Comparison of ENCODE assay signal across 15 cellular contexts in the genomic region with DNA sequence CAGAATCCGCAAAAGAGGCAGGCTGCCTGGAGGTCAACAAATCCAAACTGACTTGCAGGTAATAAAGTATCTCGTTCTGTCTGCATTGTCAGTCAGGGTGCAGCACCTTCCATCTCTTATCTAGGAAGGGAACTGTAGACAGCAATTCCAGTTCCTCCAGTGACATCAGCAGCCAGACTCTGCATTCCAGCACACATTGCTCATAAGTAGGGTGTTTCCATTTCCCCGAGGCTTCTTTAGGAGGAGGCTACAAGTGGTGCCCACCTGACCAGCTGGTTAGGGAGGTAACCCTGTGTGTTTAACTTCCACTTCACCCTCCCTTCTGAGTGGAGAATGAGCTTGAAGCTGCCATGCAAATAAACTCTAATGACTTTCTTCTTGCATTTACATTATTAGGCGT. TPM values are rescaled to one million over a fixed set of nuclear protein-coding genes. Genes with fewer than 3 reads are reported as not detected.
DNase-seq lines count a peak whose midpoint lies in the region; ATAC-seq and TF ChIP-seq lines count a peak whose summit lies in the region.
"Had no signal": no experiment of that assay in that cellular context is flagged by ENCODE, and none has a peak within 500 bp of the region (broad histone marks: within the 10 kb centered on the region; RNA-seq: fewer than 3 reads in every experiment).

No MANE protein-coding gene starts in this region.

- ATAC-seq in GM18502 (IDR thresholded peaks at IDR 0.05; ENCODE audit: poor library complexity, unreplicated experiment) (no peak), HG03520 (IDR thresholded peaks at IDR 0.05; ENCODE audit: unreplicated experiment) (no peak)
- ATAC-seq: activated naive CD8-positive, alpha-beta T cell treated with anti-CD3 and anti-CD28 coated beads, Interleukin-2, amount 50 U/mL, for 24 hours had no signal

- H3K79me2 ChIP-seq in osteoblast (ENCODE audit: insufficient read depth, low read length): no peaks in the 10 kb centered on the region

- no peaks in the 10 kb centered on the region for H4K20me1 ChIP-seq in osteoblast (ENCODE audit: insufficient read depth, low read length)

- no peak overlapping the region for H3K4me3 Mint-ChIP-seq in Caco-2 (ENCODE audit: unreplicated experiment)
- H3K4me3 Mint-ChIP-seq: activated CD4-positive, alpha-beta memory T cell treated with anti-CD3 and anti-CD28 coated beads for 36 hours; activated naive CD8-positive, alpha-beta T cell treated with anti-CD3 and anti-CD28 coated beads, Interleukin-2, amount 50 U/mL, for 24 hours; B cell; HFFc6; neural crest cell had no signal

- H3K9me3 ChIP-seq in Caco-2 (no peaks in the 10 kb centered on the region), osteoblast (ENCODE audit: low read depth, low read length) (no peaks in the 10 kb centered on the region), HAP-1 (no peaks in the 10 kb centered on the region)

- peaks cover 23% of the 10 kb centered on the region for H3K4me1 ChIP-seq in Caco-2
- no peaks in the 10 kb centered on the region for H3K4me1 ChIP-seq in osteoblast (ENCODE audit: insufficient read depth, low read length)
- H3K4me1 ChIP-seq in HAP-1: no peaks in the 10 kb centered on the region

- no peak overlapping the region for H3K4me2 ChIP-seq in osteoblast (ENCODE audit: insufficient read depth, low read length)

- no peak overlapping the region for H3K27ac ChIP-seq in osteoblast (ENCODE audit: low read depth, low read length)

- CTCF ChIA-PET in Caco-2 (lab: Charles Lee): no interaction called here

- H3K27ac Mint-ChIP-seq in Caco-2 (ENCODE audit: unreplicated experiment): no peak overlapping the region
- H3K27ac Mint-ChIP-seq: activated CD4-positive, alpha-beta memory T cell treated with anti-CD3 and anti-CD28 coated beads for 36 hours; activated naive CD8-positive, alpha-beta T cell treated with anti-CD3 and anti-CD28 coated beads, Interleukin-2, amount 50 U/mL, for 24 hours; B cell; HFFc6 had no signal

- H3K27me3 Mint-ChIP-seq in Caco-2 (ENCODE audit: insufficient read depth, unreplicated experiment): peaks cover 13% of the 10 kb centered on the region
- H3K27me3 Mint-ChIP-seq: activated CD4-positive, alpha-beta memory T cell treated with anti-CD3 and anti-CD28 coated beads for 36 hours; B cell had no signal

- peaks cover 8% of the 10 kb centered on the region for H3K4me1 Mint-ChIP-seq in Caco-2 (ENCODE audit: low read depth, unreplicated experiment)
- H3K4me1 Mint-ChIP-seq: activated naive CD8-positive, alpha-beta T cell treated with anti-CD3 and anti-CD28 coated beads, Interleukin-2, amount 50 U/mL, for 24 hours; B cell; neural crest cell had no signal

- TF ChIP-seq CTCF in Caco-2 (IDR thresholded peaks at IDR 0.05; ENCODE audit: insufficient read depth in 1 of 2, low read depth in 1 of 2, low read length in 1 of 2, severe bottlenecking in 1 of 2, unreplicated experiment in 1 of 2) (no peak), fibroblast of villous mesenchyme (IDR thresholded peaks at IDR 0.05; ENCODE audit: insufficient read depth, low read depth, low read length) (no peak), osteoblast (IDR thresholded peaks at IDR 0.05; ENCODE audit: extremely low read depth, low read depth, low read length) (no peak), GM13977 (IDR thresholded peaks at IDR 0.05; ENCODE audit: extremely low read depth, insufficient read depth, missing control alignments) (no peak)

- H2AFZ ChIP-seq in osteoblast (ENCODE audit: low read length): no peak overlapping the region

- H3K4me3 ChIP-seq in Caco-2 (ENCODE audit: low read depth, low read length) (no peak overlapping the region), fibroblast of villous mesenchyme (ENCODE audit: low read depth, low read length) (no peak overlapping the region), osteoblast (ENCODE audit: insufficient read depth, low read length) (no peak overlapping the region), HAP-1 (no peak overlapping the region)

- in situ Hi-C loops in GM13977 (cut with MboI; ENCODE audit: low pct_unique_long_range_greater_than_20kb, low sequenced_read_pairs, unreplicated experiment) (no loop called here), HAP-1 (cut with MboI; ENCODE audit: low sequenced_read_pairs) (no loop called here)

- DNase-seq in Caco-2 (peak; percentile 59 to 76), LoVo (ENCODE audit: low spot score) (peak; percentile 21), fibroblast of villous mesenchyme (ENCODE audit: low read depth) (peak; percentile 17), osteoblast (ENCODE audit: insufficient read length, low spot score, missing footprints) (peak; percentile 71), GM13977 (ENCODE audit: low spot score) (no peak), HAP-1 (ENCODE audit: low spot score in 2 of 2) (no peak)
- DNase-seq: activated CD4-positive, alpha-beta memory T cell treated with anti-CD3 and anti-CD28 coated beads for 36 hours; activated naive CD8-positive, alpha-beta T cell treated with anti-CD3 and anti-CD28 coated beads, Interleukin-2, amount 50 U/mL, for 24 hours; HFFc6; NCI-H1092 had no signal

- H3K27me3 ChIP-seq in Caco-2 (replicated peaks; ENCODE audit: control insufficient read depth, insufficient read depth, low read length) (no peaks in the 10 kb centered on the region), osteoblast (ENCODE audit: insufficient read depth, low read length) (no peaks in the 10 kb centered on the region), HAP-1 (ENCODE audit: low read depth) (no peaks in the 10 kb centered on the region)

- POLR2A ChIA-PET in Caco-2 (lab: Charles Lee): no interaction called here

- intact Hi-C loops in Caco-2 (cut with micrococcal nuclease; ENCODE audit: unreplicated experiment): no loop called here

- peaks cover 14% of the 10 kb centered on the region for H3K9me3 Mint-ChIP-seq in Caco-2 (ENCODE audit: unreplicated experiment)
- H3K9me3 Mint-ChIP-seq: activated CD4-positive, alpha-beta memory T cell treated with anti-CD3 and anti-CD28 coated beads for 36 hours; HFFc6; neural crest cell had no signal

- H3K36me3 ChIP-seq in Caco-2 (ENCODE audit: control insufficient read depth, insufficient read depth, low read length): no peaks in the 10 kb centered on the region
- no peaks in the 10 kb centered on the region for H3K36me3 ChIP-seq in osteoblast (ENCODE audit: insufficient read depth, low read length)
- no peaks in the 10 kb centered on the region for H3K36me3 ChIP-seq in HAP-1 (replicated peaks)

- no TSS peak for BruUV-seq in Caco-2 (replicated peaks; lab: Mats Ljungman, UMichigan)

- H3K36me3 Mint-ChIP-seq in Caco-2 (ENCODE audit: insufficient read depth, unreplicated experiment): no peaks in the 10 kb centered on the region
- H3K36me3 Mint-ChIP-seq: activated CD4-positive, alpha-beta memory T cell treated with anti-CD3 and anti-CD28 coated beads for 36 hours had no signal

RNA-seq across cellular contexts. Expression of gene NTM, which starts 53.3 kb away (rescaled TPM):
- total RNA-seq in Caco-2 (2022) (0.73 and 1.1 TPM in 2 replicates), fibroblast of villous mesenchyme (7.3 and 24.2 TPM in 2 replicates), osteoblast (48.1 and 92.8 TPM in 2 replicates)
- total RNA-seq: activated CD4-positive, alpha-beta memory T cell treated with anti-CD3 and anti-CD28 coated beads for 36 hours; B cell; lung microvascular endothelial cell had no signal

Comparison
In these comparisons a context has a peak if more than half of its experiments do, and no peak if none do; other contexts are left out.
1. DNase-seq: peak in Caco-2 (2 of 2), LoVo (single experiment), fibroblast of villous mesenchyme (single experiment) and osteoblast (single experiment); none in GM13977 (single experiment) and HAP-1 (0 of 2).